ENCODE assay signal across 24 cellular contexts in the genomic region with DNA sequence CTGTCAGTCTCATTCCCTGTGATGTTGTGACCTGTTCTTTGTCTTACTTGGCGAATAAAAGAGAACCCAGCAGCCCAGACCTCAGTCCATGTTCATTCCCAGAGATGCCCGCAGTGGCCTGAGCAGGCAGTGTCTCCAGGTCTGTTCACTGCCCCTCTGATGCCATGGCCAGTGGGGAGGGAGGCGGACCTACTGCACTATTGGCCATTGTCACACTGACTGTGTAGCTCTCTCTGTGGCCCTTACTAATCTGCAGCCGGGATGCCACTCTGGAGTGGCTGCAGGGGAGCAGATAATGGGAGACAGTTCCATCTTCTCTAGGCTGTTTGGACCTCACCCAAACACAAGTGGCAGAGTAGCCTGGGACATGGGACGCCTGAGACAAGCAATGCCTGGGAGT. TPM values are rescaled to one million over a fixed set of nuclear protein-coding genes. Genes with fewer than 3 reads are reported as not detected.
"Had no signal": no experiment of that assay in that cellular context is flagged by ENCODE, and none has a peak within 500 bp of the region (broad histone marks: within the 10 kb centered on the region; RNA-seq: fewer than 3 reads in every experiment).

No MANE protein-coding gene starts in this region.

- H3K4me1 Mint-ChIP-seq: activated CD4-positive, alpha-beta T cell treated with anti-CD3 and anti-CD28 coated beads, Interleukin-2, amount 10 ng/mL, durations not matched to agents 7 days and 5 days; natural killer cell; stimulated activated memory B cell treated with anti-CD40 and anti-IgM and Interleukin-4, amounts not matched to agents 10 μg/mL and 1 μg/mL and 100 μg/mL, for 72 hours had no signal

- H3K9me3 Mint-ChIP-seq: activated CD4-positive, alpha-beta T cell treated with anti-CD3 and anti-CD28 coated beads, Interleukin-2, amount 10 ng/mL, durations not matched to agents 7 days and 5 days; activated naive CD4-positive, alpha-beta T cell treated with anti-CD3 and anti-CD28 coated beads for 36 hours; activated T-cell treated with anti-CD3 and anti-CD28 coated beads, Interleukin-2, amount 50 U/mL, for 24 hours; natural killer cell; stimulated activated memory B cell treated with anti-CD40 and anti-IgM and Interleukin-4, amounts not matched to agents 10 μg/mL and 1 μg/mL and 100 μg/mL, for 72 hours; T-cell had no signal

- H3K27ac ChIP-seq: gastrocnemius medialis, heart right ventricle, thoracic aorta, upper lobe of right lung had no signal

- H3K36me3 ChIP-seq: gastrocnemius medialis, heart right ventricle, pancreas, thoracic aorta, upper lobe of right lung had no signal

- H3K36me3 Mint-ChIP-seq: natural killer cell; stimulated activated memory B cell treated with anti-CD40 and anti-IgM and Interleukin-4, amounts not matched to agents 10 μg/mL and 1 μg/mL and 100 μg/mL, for 72 hours; T-cell had no signal

- ATAC-seq: activated CD4-positive, CD25-positive, alpha-beta regulatory T cell treated with anti-CD3 and anti-CD28 coated beads, Interleukin-2, amount 50 U/mL, for 24 hours; activated CD8-positive, alpha-beta T cell treated with anti-CD3 and anti-CD28 coated beads, Interleukin-2, amount 10 ng/mL, durations not matched to agents 7 days and 5 days; gastrocnemius medialis; heart right ventricle; natural killer cell; sciatic nerve; stimulated activated memory B cell treated with anti-CD40 and anti-IgM and Interleukin-4, amounts not matched to agents 10 μg/mL and 1 μg/mL and 100 μg/mL, for 72 hours; T-cell had no signal

- H3K4me3 ChIP-seq: body of pancreas, gastrocnemius medialis, heart right ventricle, smooth muscle cell, thoracic aorta, upper lobe of right lung had no signal

- H3K27ac Mint-ChIP-seq: activated CD4-positive, alpha-beta T cell treated with anti-CD3 and anti-CD28 coated beads, Interleukin-2, amount 10 ng/mL, durations not matched to agents 7 days and 5 days; activated CD8-positive, alpha-beta T cell treated with anti-CD3 and anti-CD28 coated beads, Interleukin-2, amount 10 ng/mL, durations not matched to agents 7 days and 5 days; activated naive CD4-positive, alpha-beta T cell treated with anti-CD3 and anti-CD28 coated beads for 36 hours; activated T-cell treated with anti-CD3 and anti-CD28 coated beads, Interleukin-2, amount 50 U/mL, for 24 hours; natural killer cell; stimulated activated memory B cell treated with anti-CD40 and anti-IgM and Interleukin-4, amounts not matched to agents 10 μg/mL and 1 μg/mL and 100 μg/mL, for 72 hours; T-cell had no signal

- H3K4me1 ChIP-seq: gastrocnemius medialis, heart right ventricle, pancreas, upper lobe of right lung had no signal

- H3K27me3 ChIP-seq: body of pancreas, pancreas, upper lobe of right lung had no signal

- H3K4me3 Mint-ChIP-seq: activated CD4-positive, alpha-beta T cell treated with anti-CD3 and anti-CD28 coated beads, Interleukin-2, amount 10 ng/mL, durations not matched to agents 7 days and 5 days; activated CD8-positive, alpha-beta T cell treated with anti-CD3 and anti-CD28 coated beads, Interleukin-2, amount 10 ng/mL, durations not matched to agents 7 days and 5 days; activated naive CD4-positive, alpha-beta T cell treated with anti-CD3 and anti-CD28 coated beads for 36 hours; activated T-cell treated with anti-CD3 and anti-CD28 coated beads, Interleukin-2, amount 50 U/mL, for 24 hours; natural killer cell; stimulated activated memory B cell treated with anti-CD40 and anti-IgM and Interleukin-4, amounts not matched to agents 10 μg/mL and 1 μg/mL and 100 μg/mL, for 72 hours; T-cell had no signal

- DNase-seq: activated CD4-positive, alpha-beta T cell treated with anti-CD3 and anti-CD28 coated beads, Interleukin-2, amount 10 ng/mL, durations not matched to agents 7 days and 5 days; activated CD8-positive, alpha-beta T cell treated with anti-CD3 and anti-CD28 coated beads, Interleukin-2, amount 10 ng/mL, durations not matched to agents 7 days and 5 days; activated naive CD4-positive, alpha-beta T cell treated with anti-CD3 and anti-CD28 coated beads for 36 hours; activated T-cell treated with anti-CD3 and anti-CD28 coated beads, Interleukin-2, amount 50 U/mL, for 24 hours; caudate nucleus; gastrocnemius medialis; heart right ventricle; natural killer cell; stimulated activated CD4-positive, alpha-beta T cell treated with anti-CD3 and anti-CD28 coated beads, Interleukin-4, amount 100 ng/mL, for 4 hours; T-cell; T-helper 9 cell had no signal

- H3K4me2 ChIP-seq: smooth muscle cell had no signal

- FAIRE-seq: colon, endometrium, pancreas had no signal

- H3K9me3 ChIP-seq: body of pancreas, gastrocnemius medialis, heart right ventricle, pancreas, thoracic aorta, upper lobe of right lung had no signal

RNA-seq across cellular contexts. Expression of gene DMBX1, which starts 26.5 kb away (rescaled TPM):
- total RNA-seq: activated naive CD4-positive, alpha-beta T cell treated with anti-CD3 and anti-CD28 coated beads for 36 hours; body of pancreas; gastrocnemius medialis; heart right ventricle; liver; natural killer cell; pancreas; smooth muscle cell; T-cell; thoracic aorta; upper lobe of right lung had no signal
- polyA plus RNA-seq: heart right ventricle, liver, pancreas, smooth muscle cell had no signal

RNA-seq across cellular contexts. Expression of gene KNCN, which starts 35.3 kb away (rescaled TPM):
- total RNA-seq: activated CD4-positive, alpha-beta T cell treated with anti-CD3 and anti-CD28 coated beads, Interleukin-2, amount 10 ng/mL, durations not matched to agents 7 days and 5 days; activated CD8-positive, alpha-beta T cell treated with anti-CD3 and anti-CD28 coated beads, Interleukin-2, amount 10 ng/mL, durations not matched to agents 7 days and 5 days; activated naive CD4-positive, alpha-beta T cell treated with anti-CD3 and anti-CD28 coated beads for 36 hours; body of pancreas; gastrocnemius medialis; heart right ventricle; liver; mesenteric fat pad; pancreas; sciatic nerve; smooth muscle cell; thoracic aorta; upper lobe of right lung had no signal
- polyA plus RNA-seq: esophagus, heart right ventricle, liver, pancreas, smooth muscle cell had no signal
